In genomic region chr10:77415311-77415960, GRCh38 we compare ENCODE assay signal across 23 cellular contexts.
DNase-seq lines count a peak whose midpoint lies in the region; ATAC-seq, FAIRE-seq and TF ChIP-seq lines count a peak whose summit lies in the region.
"Had no signal": no experiment of that assay in that cellular context is flagged by ENCODE, and none has a peak within 500 bp of the region (broad histone marks: within the 10 kb centered on the region; RNA-seq: fewer than 3 reads in every experiment).

No MANE protein-coding gene starts in this region.

- H3F3A ChIP-seq in neural progenitor cell (ENCODE audit: low read depth) = no peaks in the 10 kb centered on the region

- intact Hi-C loops in heart left ventricle (cut with DNase I) = no loop called here

- H3K4me2 ChIP-seq in A549 (peak overlapping the region; percentile 60; the same call in 2 of the 3 replicates), neural progenitor cell (no peak overlapping the region)

- H3K9me3 Mint-ChIP-seq in chondrocyte (ENCODE audit: low read depth) (no peaks in the 10 kb centered on the region), neural progenitor cell (no peaks in the 10 kb centered on the region)
- H3K9me3 Mint-ChIP-seq: activated CD4-positive, alpha-beta memory T cell treated with anti-CD3 and anti-CD28 coated beads, Interleukin-2, amount 10 ng/mL, durations not matched to agents 7 days and 5 days; naive thymus-derived CD4-positive, alpha-beta T cell; T-cell had no signal

- peaks cover 83% of the 10 kb centered on the region for H3K4me1 Mint-ChIP-seq in chondrocyte (ENCODE audit: low read depth)
- peaks cover 21% of the 10 kb centered on the region for H3K4me1 Mint-ChIP-seq in neural progenitor cell
- H3K4me1 Mint-ChIP-seq: activated CD4-positive, alpha-beta memory T cell treated with anti-CD3 and anti-CD28 coated beads, Interleukin-2, amount 10 ng/mL, durations not matched to agents 7 days and 5 days; naive thymus-derived CD4-positive, alpha-beta T cell; T-cell had no signal

- no peaks in the 10 kb centered on the region for H4K20me1 ChIP-seq in neural progenitor cell (ENCODE audit: low read depth)

- no peaks in the 10 kb centered on the region for H3K79me2 ChIP-seq in neural progenitor cell (ENCODE audit: low read depth)

- TF ChIP-seq CTCF in A549 (IDR thresholded peaks at IDR 0.05) = no peak
- no peak for TF ChIP-seq CTCF in chondrocyte (IDR thresholded peaks at IDR 0.05)
- TF ChIP-seq CTCF in neural progenitor cell (IDR thresholded peaks at IDR 0.05) = no peak
- no peak for TF ChIP-seq CTCF in heart left ventricle (IDR thresholded peaks at IDR 0.05)

- ATAC-seq in A549 = no peak
- ATAC-seq in heart left ventricle = no peak
- ATAC-seq in HG03469 (IDR thresholded peaks at IDR 0.05; ENCODE audit: unreplicated experiment) = no peak
- no peak for ATAC-seq in GM19452 (IDR thresholded peaks at IDR 0.05; ENCODE audit: unreplicated experiment)
- ATAC-seq: naive thymus-derived CD4-positive, alpha-beta T cell; T-cell had no signal

- H3K27me3 ChIP-seq in neural progenitor cell (no peaks in the 10 kb centered on the region), heart left ventricle (peaks cover 0 to 23% (median 0%) of the 10 kb centered on the region in 9 donors)
- H3K27me3 ChIP-seq: BLaER1 treated with 17β-estradiol and CSF1 and Interleukin-3, amounts not matched to agents 10 nM and 100 nM; dorsolateral prefrontal cortex had no signal

- H3K4me3 ChIP-seq in A549 (no peak overlapping the region), neural progenitor cell (no peak overlapping the region), heart left ventricle (no peak overlapping the region)
- H3K4me3 ChIP-seq: BLaER1 treated with 17β-estradiol and CSF1 and Interleukin-3, amounts not matched to agents 10 nM and 100 nM; cardiac muscle cell; dorsolateral prefrontal cortex; lung had no signal

- CTCF ChIA-PET in A549 (lab: Yijun Ruan, JAX) = interaction anchor here (1.0 to 1.5 kb wide), 4 partner anchors 24 to 241 kb away, joined by 3 to 5 read pairs (median 4); no protein-coding TSS in a partner anchor

- TF ChIP-seq RAD21 in A549 (conservative IDR thresholded peaks at IDR 0.05 in 1 of 2, IDR thresholded peaks at IDR 0.05 in 1 of 2) = no peak

- no peak overlapping the region for H2AFZ ChIP-seq in neural progenitor cell (replicated peaks)

- TF ChIP-seq EP300 in A549 (IDR thresholded peaks at IDR 0.05) = no peak

- FAIRE-seq in A549 (lab: Jason Lieb, UNC) = no peak
- FAIRE-seq: D721Med, islet of Langerhans had no signal

- TF ChIP-seq POLR2A in A549 (IDR thresholded peaks at IDR 0.05; ENCODE audit: low read length) (no peak), heart left ventricle (IDR thresholded peaks at IDR 0.05) (no peak)

- H3K27ac ChIP-seq in A549 = peak overlapping the region; percentile 67 to 82
- H3K27ac ChIP-seq in neural progenitor cell = no peak overlapping the region
- peak overlapping the region in 1 of 12 donors; percentile 2 for H3K27ac ChIP-seq in heart left ventricle
- H3K27ac ChIP-seq: 22Rv1; BLaER1 treated with 17β-estradiol and CSF1 and Interleukin-3, amounts not matched to agents 10 nM and 100 nM; cardiac muscle cell; dorsolateral prefrontal cortex; WERI-Rb-1 had no signal

- no peaks in the 10 kb centered on the region for H3K27me3 Mint-ChIP-seq in chondrocyte (ENCODE audit: low read depth)
- H3K27me3 Mint-ChIP-seq in neural progenitor cell (ENCODE audit: insufficient read depth, low read depth) = peaks cover 10% of the 10 kb centered on the region
- H3K27me3 Mint-ChIP-seq: activated CD4-positive, alpha-beta memory T cell treated with anti-CD3 and anti-CD28 coated beads, Interleukin-2, amount 10 ng/mL, durations not matched to agents 7 days and 5 days had no signal

- POLR2A ChIA-PET in A549 (lab: Yijun Ruan, JAX) = no interaction called here

- H3K9me3 ChIP-seq in A549 (no peaks in the 10 kb centered on the region), neural progenitor cell (ENCODE audit: low read depth) (no peaks in the 10 kb centered on the region), heart left ventricle (no peaks in the 10 kb centered on the region)
- H3K9me3 ChIP-seq: BLaER1 treated with 17β-estradiol and CSF1 and Interleukin-3, amounts not matched to agents 10 nM and 100 nM had no signal

- H3K36me3 Mint-ChIP-seq in chondrocyte (ENCODE audit: low read depth) = peaks cover 2% of the 10 kb centered on the region
- no peaks in the 10 kb centered on the region for H3K36me3 Mint-ChIP-seq in neural progenitor cell
- H3K36me3 Mint-ChIP-seq: activated naive CD8-positive, alpha-beta T cell; naive thymus-derived CD4-positive, alpha-beta T cell; T-cell had no signal

- H3K36me3 ChIP-seq in neural progenitor cell (no peaks in the 10 kb centered on the region), heart left ventricle (no peaks in the 10 kb centered on the region)
- H3K36me3 ChIP-seq: BLaER1 treated with 17β-estradiol and CSF1 and Interleukin-3, amounts not matched to agents 10 nM and 100 nM; cardiac muscle cell; WERI-Rb-1 had no signal

- peaks cover 28% of the 10 kb centered on the region for H3K4me1 ChIP-seq in A549
- H3K4me1 ChIP-seq in neural progenitor cell = peaks cover 11% of the 10 kb centered on the region
- H3K4me1 ChIP-seq in heart left ventricle = peaks cover 0 to 13% (median 0%) of the 10 kb centered on the region in 12 donors

- WGBS in A549 (ENCODE audit: missing lambda C conversion rate) = 80% methylated on average over 6 of the region's 6 CpGs
- 73 to 84% (median 76%) methylated on average over 6 of the region's 6 CpGs for WGBS in heart left ventricle, 4 donors

- no peak overlapping the region for H3K4me3 Mint-ChIP-seq in chondrocyte (ENCODE audit: unreplicated experiment)
- no peak overlapping the region for H3K4me3 Mint-ChIP-seq in neural progenitor cell
- H3K4me3 Mint-ChIP-seq: activated CD4-positive, alpha-beta memory T cell treated with anti-CD3 and anti-CD28 coated beads, Interleukin-2, amount 10 ng/mL, durations not matched to agents 7 days and 5 days; activated naive CD8-positive, alpha-beta T cell; naive thymus-derived CD4-positive, alpha-beta T cell; T-cell had no signal

- peak overlapping the region; percentile 98 for H3K27ac Mint-ChIP-seq in chondrocyte (ENCODE audit: unreplicated experiment)
- peak overlapping the region; percentile 57 for H3K27ac Mint-ChIP-seq in neural progenitor cell
- H3K27ac Mint-ChIP-seq: activated CD4-positive, alpha-beta memory T cell treated with anti-CD3 and anti-CD28 coated beads, Interleukin-2, amount 10 ng/mL, durations not matched to agents 7 days and 5 days; activated naive CD8-positive, alpha-beta T cell; naive thymus-derived CD4-positive, alpha-beta T cell; T-cell had no signal

- no peak for DNase-seq in A549 (ENCODE audit: low read depth in 1 of 2, low spot score in 1 of 2)
- peak; percentile 25 for DNase-seq in NCI-H69 (lab: John Stamatoyannopoulos, UW)
- DNase-seq in chondrocyte (ENCODE audit: low spot score) = no peak
- DNase-seq in neural progenitor cell (ENCODE audit: low spot score) = no peak
- DNase-seq in heart left ventricle = no peak
- no peak for DNase-seq in NCI-H748 treated with DMSO at 0.1 percent for 48 hours (lab: John Stamatoyannopoulos, UW)
- DNase-seq: activated CD4-positive, alpha-beta memory T cell treated with anti-CD3 and anti-CD28 coated beads, Interleukin-2, amount 10 ng/mL, durations not matched to agents 7 days and 5 days; activated T-cell treated with anti-CD3 and anti-CD28 coated beads, Interleukin-2, amount 50 U/mL, for 48 hours; dorsolateral prefrontal cortex; naive thymus-derived CD4-positive, alpha-beta T cell; NK-92 treated with Interleukin-12 subunit alpha and Interleukin-12 subunit beta, amount 100 ng/mL, for 24 hours; stimulated activated CD4-positive, alpha-beta T cell treated with anti-CD3 and anti-CD28 coated beads, Interleukin-4, amount 100 ng/mL, for 4 hours; T-cell; WERI-Rb-1 had no signal

- no peak overlapping the region for H3K9ac ChIP-seq in neural progenitor cell
- H3K9ac ChIP-seq: BLaER1 treated with 17β-estradiol and CSF1 and Interleukin-3, amounts not matched to agents 10 nM and 100 nM had no signal

TF ChIP-seq in A549, 52 proteins besides CTCF, POLR2A, EP300 and RAD21:
- TF ChIP-seq TFCP2L1 (CRISPR knock-in tag; IDR thresholded peaks at IDR 0.05) (no peak), MAX (IDR thresholded peaks at IDR 0.05) (no peak), HOXB13 (CRISPR knock-in tag; IDR thresholded peaks at IDR 0.05; ENCODE audit: low read depth) (no peak), MAZ (IDR thresholded peaks at IDR 0.05; ENCODE audit: borderline replicate concordance, low read depth, low read length) (no peak), EHMT2 (IDR thresholded peaks at IDR 0.05; ENCODE audit: low read depth) (no peak), ZNF302 (CRISPR knock-in tag; IDR thresholded peaks at IDR 0.05) (no peak), ESRRA (IDR thresholded peaks at IDR 0.05; ENCODE audit: borderline replicate concordance, low read length) (no peak), CHD4 (IDR thresholded peaks at IDR 0.05; ENCODE audit: borderline replicate concordance) (no peak), HDAC2 (IDR thresholded peaks at IDR 0.05) (no peak), TP53 (CRISPR knock-in tag; IDR thresholded peaks at IDR 0.05) (no peak), KDM5A (IDR thresholded peaks at IDR 0.05) (no peak), MYC (IDR thresholded peaks at IDR 0.05; ENCODE audit: borderline replicate concordance, low read length) (no peak), RFX5 (IDR thresholded peaks at IDR 0.05) (no peak), FOXS1 (CRISPR knock-in tag; IDR thresholded peaks at IDR 0.05) (no peak), CHD2 (IDR thresholded peaks at IDR 0.05; ENCODE audit: low read length, partially characterized antibody) (no peak), HOXA7 (CRISPR knock-in tag; IDR thresholded peaks at IDR 0.05) (no peak), CEBPB (IDR thresholded peaks at IDR 0.05) (no peak), GATA3 (IDR thresholded peaks at IDR 0.05; ENCODE audit: borderline replicate concordance) (no peak), RARB (CRISPR knock-in tag; IDR thresholded peaks at IDR 0.05) (no peak)
TF ChIP-seq in A549: peak in this region for 0.
